ENCODE assay signal across 19 cellular contexts in the genomic region with DNA sequence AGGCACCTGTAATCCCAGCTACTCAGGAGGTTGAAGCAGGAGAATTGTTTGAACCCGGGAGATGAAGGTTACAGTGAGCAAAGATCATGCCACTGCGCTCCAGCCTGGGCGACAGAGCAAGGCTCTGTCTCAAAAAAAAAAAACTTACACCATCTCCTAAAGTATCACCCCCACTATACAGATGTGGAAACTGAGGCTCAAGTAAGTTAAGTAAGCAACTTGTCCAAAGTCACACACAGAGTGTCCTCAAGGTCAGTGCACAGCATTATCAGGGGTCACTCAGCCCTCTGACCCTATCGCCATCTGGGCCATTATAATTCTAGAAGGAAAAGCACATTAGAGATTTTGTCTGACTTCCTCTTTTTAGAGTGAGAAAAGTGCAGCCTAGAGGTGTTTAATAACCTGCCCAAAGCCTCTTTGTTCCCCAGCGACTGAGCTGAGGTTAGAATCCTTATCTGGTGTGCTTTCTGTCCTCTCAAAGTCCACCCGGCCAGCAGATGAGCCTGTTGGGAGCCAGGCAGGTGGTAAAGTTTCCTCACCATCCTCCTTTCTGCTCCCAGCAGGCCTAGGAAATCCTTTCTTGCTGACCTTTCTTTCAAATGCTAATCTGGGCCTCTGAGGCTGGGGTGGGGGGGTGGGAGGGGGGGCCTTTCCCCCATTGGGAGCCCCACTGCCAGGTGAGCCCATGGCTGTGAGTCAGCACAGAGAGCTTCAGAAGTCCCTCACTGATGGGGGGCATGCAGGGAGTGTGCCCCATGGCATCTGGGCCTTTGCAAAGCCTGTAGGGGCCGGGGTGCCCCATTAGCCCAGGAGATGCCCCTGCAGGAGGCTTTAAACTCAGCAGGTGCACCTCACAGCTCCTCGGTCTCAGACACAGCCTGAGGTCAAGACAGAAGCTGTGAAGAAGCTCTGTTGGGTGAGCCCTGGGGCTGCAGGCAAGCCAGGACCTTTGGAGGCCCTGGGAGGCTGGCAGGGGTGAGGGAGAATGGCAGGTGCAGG.
A peak's percentile ranks its signal among the peaks of the same experiment; 100 is the strongest.
DNase-seq lines count a peak whose midpoint lies in the region; ATAC-seq and TF ChIP-seq lines count a peak whose summit lies in the region.
"Had no signal": no experiment of that assay in that cellular context is flagged by ENCODE, and none has a peak within 500 bp of the region (broad histone marks: within the 10 kb centered on the region; RNA-seq: fewer than 3 reads in every experiment).

No MANE protein-coding gene starts in this region.

- no peak for TF ChIP-seq CTCF in coronary artery (IDR thresholded peaks at IDR 0.05)

- H3K4me1 ChIP-seq in BLaER1 = peaks cover 47% of the 10 kb centered on the region
- H3K4me1 ChIP-seq: A549 had no signal

- peak overlapping the region; percentile 68; the same call in 1 of the 2 replicates for H3K27ac ChIP-seq in BLaER1
- H3K27ac ChIP-seq in coronary artery = no peak overlapping the region
- H3K27ac ChIP-seq: A549, cardiac muscle cell had no signal

- peak; percentile 60 for DNase-seq in coronary artery (ENCODE audit: low spot score)
- no peak for DNase-seq in cerebellar nuclear complex (lab: John Stamatoyannopoulos, UW)
- no peak for DNase-seq in kidney glomerular epithelial cell (lab: John Stamatoyannopoulos, UW)
- DNase-seq in CD1c-positive myeloid dendritic cell (ENCODE audit: extremely low spot score) = no peak
- DNase-seq: activated CD4-positive, alpha-beta T cell treated with anti-CD3 and anti-CD28 coated beads, Interleukin-2, amount 50 U/mL, for 48 hours; activated T-cell treated with anti-CD3 and anti-CD28 coated beads, Interleukin-2, amount 50 U/mL, for 4 hours; CD8-positive, alpha-beta T cell; effector memory CD8-positive, alpha-beta T cell; EL; naive thymus-derived CD4-positive, alpha-beta T cell; NCI-H1092 treated with DMSO at 0.1 percent for 48 hours; NCI-H2227 treated with DMSO at 0.1 percent for 48 hours; stimulated activated CD4-positive, alpha-beta T cell treated with anti-CD3 and anti-CD28 coated beads, Interleukin-15, amount 100 ng/mL, for 24 hours had no signal

- H3K36me3 ChIP-seq in BLaER1 = no peaks in the 10 kb centered on the region
- H3K36me3 ChIP-seq: cardiac muscle cell had no signal

- H3K4me3 ChIP-seq in BLaER1 (no peak overlapping the region), coronary artery (no peak overlapping the region)
- H3K4me3 ChIP-seq: A549, cardiac muscle cell had no signal

- no peak overlapping the region for H3K9ac ChIP-seq in BLaER1

- peak overlapping the region; percentile 76 for H3K4me2 ChIP-seq in BLaER1
- H3K4me2 ChIP-seq: A549 had no signal

- H3K27me3 ChIP-seq in BLaER1 = no peaks in the 10 kb centered on the region

- H4K20me1 ChIP-seq in BLaER1 = no peaks in the 10 kb centered on the region

- H3K9me3 ChIP-seq in BLaER1 = peaks cover 16% of the 10 kb centered on the region; the same call in 1 of the 2 replicates

- ATAC-seq in GM19372 (IDR thresholded peaks at IDR 0.05; ENCODE audit: low read depth, unreplicated experiment) (peak; percentile 61), HG03520 (IDR thresholded peaks at IDR 0.05; ENCODE audit: unreplicated experiment) (peak; percentile 52), HG02678 (IDR thresholded peaks at IDR 0.05; ENCODE audit: unreplicated experiment) (no peak)
- ATAC-seq: A549; activated T-cell treated with anti-CD3 and anti-CD28 coated beads, Interleukin-2, amount 50 U/mL, for 4 hours; CD8-positive, alpha-beta T cell; effector memory CD8-positive, alpha-beta T cell; naive thymus-derived CD4-positive, alpha-beta T cell had no signal
